ENCODE assay signal across 1 cellular context in genomic region chr13:112746044-112746443, GRCh38.
TF ChIP-seq lines count a peak whose summit lies in the region.

No MANE protein-coding gene starts in this region.

TF ChIP-seq in H1, 55 proteins besides CTCF, POLR2A, EP300 and RAD21 (continued from another document):
- TF ChIP-seq KDM4A (IDR thresholded peaks at IDR 0.05; ENCODE audit: low read depth, low read length, severe bottlenecking) (no peak), CHD7 (IDR thresholded peaks at IDR 0.05; ENCODE audit: insufficient replicate concordance, low read length) (no peak), BRCA1 (IDR thresholded peaks at IDR 0.05; ENCODE audit: low read depth, low read length) (no peak), JUND (IDR thresholded peaks at IDR 0.05; ENCODE audit: low read length) (no peak), CBX8 (IDR thresholded peaks at IDR 0.05; ENCODE audit: borderline replicate concordance, low read depth, low read length) (no peak), ZNF274 (IDR thresholded peaks at IDR 0.05; ENCODE audit: borderline replicate concordance, extremely low read depth, low read length) (no peak), ASH2L (IDR thresholded peaks at IDR 0.05; ENCODE audit: low read length) (no peak), SP1 (IDR thresholded peaks at IDR 0.05; ENCODE audit: low read depth, low read length) (no peak), CEBPB (IDR thresholded peaks at IDR 0.05; ENCODE audit: low read depth, low read length) (no peak)
